In the genomic region with DNA sequence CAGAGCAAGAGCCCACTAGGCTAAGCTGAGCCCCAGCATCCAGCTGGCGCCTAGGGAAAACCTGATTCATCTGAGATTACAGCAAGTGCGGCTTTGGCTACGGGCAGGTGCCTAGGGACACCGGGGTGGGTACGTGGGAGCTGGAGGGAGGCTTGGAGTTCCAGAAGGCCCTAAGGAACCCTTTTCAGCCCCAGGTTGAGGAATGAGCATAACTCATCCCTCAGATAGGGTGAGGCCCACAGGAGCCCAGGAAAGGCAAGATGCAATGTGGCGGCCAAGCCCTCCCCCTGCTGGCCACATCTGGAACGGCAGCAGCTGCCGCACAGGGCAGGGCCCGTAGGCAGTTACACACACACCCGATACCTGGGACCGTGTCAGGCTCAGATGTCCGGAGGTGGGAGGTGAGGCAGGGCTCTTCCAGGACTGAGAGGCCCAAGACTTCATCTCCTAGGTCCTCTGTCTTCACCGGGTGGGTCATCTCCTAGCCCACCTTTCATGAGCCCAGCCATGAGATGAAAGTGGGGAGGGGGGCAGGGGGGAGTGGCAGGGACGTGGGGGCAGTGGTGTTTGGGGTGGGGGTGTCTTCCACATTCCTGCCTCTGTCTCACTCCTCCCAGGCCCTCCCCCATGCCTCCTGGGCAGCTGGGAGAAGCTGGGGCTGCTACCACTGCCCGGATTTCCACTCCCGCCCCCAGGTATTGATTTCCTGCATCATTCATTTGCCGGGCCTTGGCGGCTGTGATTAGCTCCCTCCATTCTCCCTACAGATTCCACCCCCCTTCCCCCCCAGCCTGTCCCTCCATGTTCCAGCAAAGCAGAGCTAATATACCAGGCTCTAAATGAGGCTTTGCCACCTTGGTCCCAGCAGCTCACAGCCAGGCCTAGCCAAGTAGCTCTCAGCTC, we compare ENCODE assay signal across 8 cellular contexts. TPM values are rescaled to one million over a fixed set of nuclear protein-coding genes. Genes with fewer than 3 reads are reported as not detected.
A peak's percentile ranks its signal among the peaks of the same experiment; 100 is the strongest.
DNase-seq lines count a peak whose midpoint lies in the region; FAIRE-seq and TF ChIP-seq lines count a peak whose summit lies in the region.

No MANE protein-coding gene starts in this region.

- peaks cover 36% of the 10 kb centered on the region for H3K9me3 Mint-ChIP-seq in glutamatergic neuron (ENCODE audit: unreplicated experiment)

- H3K4me3 Mint-ChIP-seq in glutamatergic neuron (ENCODE audit: unreplicated experiment), result peak overlapping the region; percentile 95

- peak; percentile 38 for DNase-seq in NK-92 treated with Interleukin-12 subunit alpha and Interleukin-12 subunit beta, amount 100 ng/mL, for 24 hours (lab: John Stamatoyannopoulos, UW)
- DNase-seq in NK-92 (lab: John Stamatoyannopoulos, UW; ENCODE audit: unreplicated experiment) (no peak), Kasumi-1 (lab: John Stamatoyannopoulos, UW) (peak; percentile 33 to 43), SK-MEL-5 (ENCODE audit: low read depth, low spot score) (peak; percentile 76), glutamatergic neuron (peak; percentile 91), posterior cingulate gyrus (peak; percentile 65 to 97 (median 87)), urothelium cell line (ENCODE audit: low spot score) (peak; percentile 89)
- DNase-seq in activated naive CD4-positive, alpha-beta T cell treated with Interleukin-2 at 50 U/mL for 16 hours, result peak; percentile 81

- peaks cover 33% of the 10 kb centered on the region for H3K27me3 Mint-ChIP-seq in glutamatergic neuron (ENCODE audit: unreplicated experiment)

- peak; percentile 98 for TF ChIP-seq CTCF in glutamatergic neuron (IDR thresholded peaks at IDR 0.05; ENCODE audit: partially characterized antibody, unreplicated experiment)

- in situ Hi-C loops in SK-MEL-5 (cut with HindIII; ENCODE audit: low pct_unique_long_range_greater_than_20kb, low sequenced_read_pairs), result no loop called here

- H3K36me3 Mint-ChIP-seq in glutamatergic neuron (ENCODE audit: unreplicated experiment), result peaks cover 7% of the 10 kb centered on the region

- H3K4me1 Mint-ChIP-seq in glutamatergic neuron (ENCODE audit: low read depth, unreplicated experiment), result peaks cover 52% of the 10 kb centered on the region

- peak overlapping the region; percentile 99 for H3K27ac Mint-ChIP-seq in glutamatergic neuron (ENCODE audit: unreplicated experiment)

- FAIRE-seq in urothelium cell line (lab: Jason Lieb, UNC), result peak; percentile 89

- intact Hi-C loops in posterior cingulate gyrus (cut with DNase I), result loop anchor here (1.0 to 10.0 kb wide), 4 partner anchors 130 to 367 kb away; no protein-coding TSS in a partner anchor

RNA-seq across cellular contexts. Expression of a gene that starts 5.5 kb away (rescaled TPM):
- 4.8 and 5.7 TPM in 2 replicates for total RNA-seq in SK-MEL-5 (2014; rRNA removed; shearing (Covaris generic))
- polyA plus RNA-seq in SK-MEL-5 (2015; cell fraction: cytosol; rRNA removed), result 8.0 and 10.4 TPM in 2 replicates
- polyA plus RNA-seq in SK-MEL-5 (2015; cell fraction: nucleus; rRNA removed), result 19.4 and 24.8 TPM in 2 replicates
- 908 TPM for total RNA-seq in glutamatergic neuron (ENCODE audit: unreplicated experiment)

Comparison
In these comparisons a context has a peak if more than half of its experiments do, and no peak if none do; other contexts are left out.
1. RNA of a gene that starts 5.5 kb away (total RNA-seq): 908 TPM in glutamatergic neuron (single experiment); 4.8 to 5.7 TPM in SK-MEL-5; every median in the first group is over 100 times any median in the second.